ENCODE assay signal across 32 cellular contexts in the genomic region with DNA sequence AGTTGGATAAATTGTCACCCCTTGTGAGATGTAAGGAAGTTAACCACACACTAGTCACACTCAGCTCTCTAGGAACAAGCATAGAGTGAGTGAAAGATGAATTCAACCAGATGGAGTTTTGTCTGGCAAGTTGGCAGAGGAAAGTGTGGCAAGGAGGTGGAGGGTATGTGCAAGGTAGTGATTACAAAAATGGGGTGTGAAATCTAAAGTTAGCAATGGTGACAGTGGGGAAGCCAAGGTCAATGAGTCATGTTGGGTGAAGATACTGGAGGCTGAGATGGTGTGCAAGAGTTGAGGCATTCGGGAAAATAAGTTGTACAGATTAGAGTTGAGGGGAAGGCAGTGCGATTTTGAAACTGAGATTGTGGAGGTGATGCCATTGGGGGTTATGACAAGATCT. TPM values are rescaled to one million over a fixed set of nuclear protein-coding genes. Genes with fewer than 3 reads are reported as not detected.
A peak's percentile ranks its signal among the peaks of the same experiment; 100 is the strongest.
DNase-seq lines count a peak whose midpoint lies in the region; ATAC-seq and TF ChIP-seq lines count a peak whose summit lies in the region.
"Had no signal": no experiment of that assay in that cellular context is flagged by ENCODE, and none has a peak within 500 bp of the region (broad histone marks: within the 10 kb centered on the region; RNA-seq: fewer than 3 reads in every experiment).

No MANE protein-coding gene starts in this region.

- H3K27me3 ChIP-seq in BLaER1 (no peaks in the 10 kb centered on the region), RWPE2 (ENCODE audit: insufficient read depth, poor library complexity, severe bottlenecking) (peaks cover 15% of the 10 kb centered on the region)
- H3K27me3 ChIP-seq: Peyer's patch, SJSA1 had no signal

- H3K27ac ChIP-seq in BLaER1 (peak overlapping the region; percentile 93), RWPE2 (ENCODE audit: poor library complexity, severe bottlenecking) (peak overlapping the region; percentile 67)
- H3K27ac ChIP-seq: A549, Peyer's patch, SJSA1 had no signal

- H3K36me3 Mint-ChIP-seq in activated naive CD8-positive, alpha-beta T cell treated with anti-CD3 and anti-CD28 coated beads, Interleukin-2, amount 50 U/mL, for 24 hours (ENCODE audit: low read depth), result no peaks in the 10 kb centered on the region
- no peaks in the 10 kb centered on the region for H3K36me3 Mint-ChIP-seq in activated naive CD8-positive, alpha-beta T cell treated with anti-CD3 and anti-CD28 coated beads for 36 hours
- no peaks in the 10 kb centered on the region for H3K36me3 Mint-ChIP-seq in neural crest cell (ENCODE audit: low read depth)
- H3K36me3 Mint-ChIP-seq: CD4-positive, alpha-beta memory T cell had no signal

- H3K4me1 Mint-ChIP-seq in activated naive CD8-positive, alpha-beta T cell treated with anti-CD3 and anti-CD28 coated beads, Interleukin-2, amount 50 U/mL, for 24 hours, result no peaks in the 10 kb centered on the region
- H3K4me1 Mint-ChIP-seq in activated naive CD8-positive, alpha-beta T cell treated with anti-CD3 and anti-CD28 coated beads for 36 hours, result no peaks in the 10 kb centered on the region
- H3K4me1 Mint-ChIP-seq in neural crest cell, result no peaks in the 10 kb centered on the region
- H3K4me1 Mint-ChIP-seq: CD4-positive, alpha-beta memory T cell had no signal

- peak overlapping the region; percentile 79 for H3K4me2 ChIP-seq in BLaER1
- H3K4me2 ChIP-seq: A549 had no signal

- no peak overlapping the region for H3K9ac ChIP-seq in BLaER1

- no peaks in the 10 kb centered on the region; the same call in 1 of the 2 replicates for H3K36me3 ChIP-seq in BLaER1
- H3K36me3 ChIP-seq in RWPE2 (ENCODE audit: low read depth), result no peaks in the 10 kb centered on the region
- H3K36me3 ChIP-seq: HAP-1, Peyer's patch, SJSA1 had no signal

- no peak for TF ChIP-seq CTCF in RWPE2 (IDR thresholded peaks at IDR 0.05; ENCODE audit: poor library complexity, severe bottlenecking)
- TF ChIP-seq CTCF in neural crest cell (conservative IDR thresholded peaks at IDR 0.05), result no peak

- ATAC-seq in activated naive CD8-positive, alpha-beta T cell treated with anti-CD3 and anti-CD28 coated beads, Interleukin-2, amount 50 U/mL, for 24 hours, result peak; percentile 20
- no peak for ATAC-seq in RWPE2 (ENCODE audit: low read depth)
- no peak for ATAC-seq in HG02759 (IDR thresholded peaks at IDR 0.05; ENCODE audit: unreplicated experiment)
- ATAC-seq in GM21423 (IDR thresholded peaks at IDR 0.05; ENCODE audit: unreplicated experiment), result no peak
- ATAC-seq: A549, K562 had no signal

- H3K4me1 ChIP-seq in BLaER1 (peaks cover 66% of the 10 kb centered on the region), RWPE2 (ENCODE audit: insufficient read depth, poor library complexity, severe bottlenecking) (peaks cover 15% of the 10 kb centered on the region)
- H3K4me1 ChIP-seq: HAP-1, Peyer's patch, SJSA1 had no signal

- H3K27ac Mint-ChIP-seq in activated naive CD8-positive, alpha-beta T cell treated with anti-CD3 and anti-CD28 coated beads, Interleukin-2, amount 50 U/mL, for 24 hours, result no peak overlapping the region
- H3K27ac Mint-ChIP-seq in activated naive CD8-positive, alpha-beta T cell treated with anti-CD3 and anti-CD28 coated beads for 36 hours, result no peak overlapping the region
- peak overlapping the region; percentile 9 for H3K27ac Mint-ChIP-seq in neural crest cell (ENCODE audit: unreplicated experiment)
- H3K27ac Mint-ChIP-seq: CD4-positive, alpha-beta memory T cell; HFFc6 had no signal

- no peak for DNase-seq in activated naive CD8-positive, alpha-beta T cell treated with anti-CD3 and anti-CD28 coated beads, Interleukin-2, amount 50 U/mL, for 24 hours
- no peak for DNase-seq in activated naive CD8-positive, alpha-beta T cell treated with anti-CD3 and anti-CD28 coated beads for 36 hours
- no peak for DNase-seq in RWPE2 (ENCODE audit: low spot score)
- DNase-seq in neural crest cell (ENCODE audit: low read depth, low spot score), result no peak
- DNase-seq: AML-193; C1 segment of cervical spinal cord; CD4-positive, alpha-beta memory T cell; COR-L47; DMS53; GOT3; HFFc6; Kasumi-1; NCI-H1092 treated with DMSO at 0.1 percent for 48 hours; NCI-H1436; NCI-H187; NCI-H2081 treated with DMSO at 0.1 percent for 48 hours; NCI-H2171; NCI-H226; NCI-H510A; NCI-H69; OCI-M1; Peyer's patch had no signal

- H3K9me3 Mint-ChIP-seq in activated naive CD8-positive, alpha-beta T cell treated with anti-CD3 and anti-CD28 coated beads, Interleukin-2, amount 50 U/mL, for 24 hours, result peaks cover 5% of the 10 kb centered on the region
- H3K9me3 Mint-ChIP-seq in activated naive CD8-positive, alpha-beta T cell treated with anti-CD3 and anti-CD28 coated beads for 36 hours, result peaks cover 2% of the 10 kb centered on the region
- no peaks in the 10 kb centered on the region for H3K9me3 Mint-ChIP-seq in neural crest cell
- H3K9me3 Mint-ChIP-seq: HFFc6 had no signal

- H4K20me1 ChIP-seq in BLaER1, result no peaks in the 10 kb centered on the region

- H3K27me3 Mint-ChIP-seq in activated naive CD8-positive, alpha-beta T cell treated with anti-CD3 and anti-CD28 coated beads, Interleukin-2, amount 50 U/mL, for 24 hours, result peaks cover 41% of the 10 kb centered on the region
- peaks cover 46% of the 10 kb centered on the region for H3K27me3 Mint-ChIP-seq in activated naive CD8-positive, alpha-beta T cell treated with anti-CD3 and anti-CD28 coated beads for 36 hours
- H3K27me3 Mint-ChIP-seq in neural crest cell (ENCODE audit: low read depth), result peaks cover 82% of the 10 kb centered on the region

- H3K9me3 ChIP-seq in BLaER1, result peaks cover 9% of the 10 kb centered on the region
- H3K9me3 ChIP-seq in RWPE2 (ENCODE audit: severe bottlenecking), result no peaks in the 10 kb centered on the region
- H3K9me3 ChIP-seq: A549, HAP-1, Peyer's patch, SJSA1 had no signal

- H3K4me3 Mint-ChIP-seq in activated naive CD8-positive, alpha-beta T cell treated with anti-CD3 and anti-CD28 coated beads, Interleukin-2, amount 50 U/mL, for 24 hours, result no peak overlapping the region
- H3K4me3 Mint-ChIP-seq in activated naive CD8-positive, alpha-beta T cell treated with anti-CD3 and anti-CD28 coated beads for 36 hours, result no peak overlapping the region
- no peak overlapping the region for H3K4me3 Mint-ChIP-seq in neural crest cell
- H3K4me3 Mint-ChIP-seq: CD4-positive, alpha-beta memory T cell; HFFc6 had no signal

- no peak overlapping the region for H3K4me3 ChIP-seq in BLaER1
- H3K4me3 ChIP-seq in RWPE2 (ENCODE audit: severe bottlenecking), result no peak overlapping the region
- H3K4me3 ChIP-seq: A549, HAP-1, K562, Peyer's patch, SJSA1 had no signal

RNA-seq across cellular contexts. Expression of a gene that starts 33.7 kb away (rescaled TPM):
- under 1 TPM in 1 of 2 experiments, not detected in 1; 0.16 TPM for total RNA-seq in activated naive CD8-positive, alpha-beta T cell treated with anti-CD3 and anti-CD28 coated beads for 36 hours
- total RNA-seq in neural crest cell, result not detected in 2 replicates
- total RNA-seq: CD4-positive, alpha-beta memory T cell; Daoy; G401; HFFc6; K562; M059J; Peyer's patch; SJSA1 had no signal
